ENCODE assay signal across 25 cellular contexts in genomic region chr10:103832806-103833205, GRCh38.
"Had no signal": no experiment of that assay in that cellular context is flagged by ENCODE, and none has a peak within 500 bp of the region (broad histone marks: within the 10 kb centered on the region; RNA-seq: fewer than 3 reads in every experiment).

No MANE protein-coding gene starts in this region.

- H3K27ac ChIP-seq: brain microvascular endothelial cell had no signal

- H3K4me3 ChIP-seq: coronary artery, dorsolateral prefrontal cortex had no signal

- FAIRE-seq: astrocyte, bronchial epithelial cell, frontal cortex had no signal

- H3K27me3 ChIP-seq: brain microvascular endothelial cell, dorsolateral prefrontal cortex had no signal

- H3K36me3 ChIP-seq: brain microvascular endothelial cell had no signal

- DNase-seq: activated CD4-positive, alpha-beta T cell treated with anti-CD3 and anti-CD28 coated beads for 1 hour; activated CD4-positive, alpha-beta T cell treated with anti-CD3 and anti-CD28 coated beads for 4 hours; activated CD4-positive, alpha-beta T cell treated with anti-CD3 and anti-CD28 coated beads, Interleukin-2, amount 10 ng/mL, durations not matched to agents 7 days and 5 days; activated CD4-positive, alpha-beta T cell treated with anti-CD3 and anti-CD28 coated beads, Interleukin-2, amount 50 U/mL, for 4 hours; activated CD8-positive, alpha-beta memory T cell treated with anti-CD3 and anti-CD28 coated beads for 24 hours; activated CD8-positive, alpha-beta T cell treated with anti-CD3 and anti-CD28 coated beads for 36 hours; activated effector memory CD4-positive, alpha-beta T cell treated with Interleukin-2 at 50 U/mL for 16 hours; activated gamma-delta T cell treated with Interleukin-2 at 50 U/mL for 16 hours; activated naive CD4-positive, alpha-beta T cell treated with anti-CD3 and anti-CD28 coated beads, Interleukin-2, amount 50 U/mL, for 16 hours; activated naive CD4-positive, alpha-beta T cell treated with Interleukin-2 at 50 U/mL for 16 hours; activated T-cell treated with anti-CD3 and anti-CD28 coated beads, Interleukin-2, amount 50 U/mL, for 4 hours; amniotic stem cell; anterior cingulate cortex; brain microvascular endothelial cell; dorsolateral prefrontal cortex; effector memory CD4-positive, alpha-beta T cell; endodermal cell; foreskin fibroblast; T-helper 2 cell had no signal

- ATAC-seq: activated CD8-positive, alpha-beta T cell treated with anti-CD3 and anti-CD28 coated beads for 36 hours; activated T-cell treated with anti-CD3 and anti-CD28 coated beads, Interleukin-2, amount 50 U/mL, for 4 hours; activated T-helper 17 cell treated with anti-CD3 and anti-CD28 coated beads, Interleukin-2, amount 50 U/mL, for 72 hours; esophagus mucosa had no signal
